ENCODE assay signal across 9 cellular contexts in the genomic region with DNA sequence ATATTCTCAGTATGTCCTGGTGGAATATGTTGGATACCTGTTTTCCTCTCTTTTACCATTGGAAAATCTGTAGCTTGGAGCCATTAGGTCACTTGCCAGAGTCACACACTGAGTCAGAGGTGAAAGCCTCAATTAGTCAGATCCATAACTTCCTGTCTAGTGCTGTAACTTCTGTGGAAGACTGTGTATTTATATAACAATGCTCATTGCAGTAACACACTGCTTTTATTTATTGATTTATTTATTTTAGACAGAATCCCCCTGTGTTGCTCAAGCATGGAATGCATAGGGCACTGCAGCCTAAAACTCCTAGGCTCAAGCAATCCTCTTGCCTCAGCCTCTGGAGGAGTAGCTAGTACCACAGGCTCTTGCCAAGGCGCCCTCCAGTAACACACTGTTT. TPM values are rescaled to one million over a fixed set of nuclear protein-coding genes. Genes with fewer than 3 reads are reported as not detected.
A peak's percentile ranks its signal among the peaks of the same experiment; 100 is the strongest.
DNase-seq lines count a peak whose midpoint lies in the region; ATAC-seq and TF ChIP-seq lines count a peak whose summit lies in the region.
"Had no signal": no experiment of that assay in that cellular context is flagged by ENCODE, and none has a peak within 500 bp of the region (broad histone marks: within the 10 kb centered on the region; RNA-seq: fewer than 3 reads in every experiment).

No MANE protein-coding gene starts in this region.

- H3K27me3 ChIP-seq in mammary epithelial cell (ENCODE audit: insufficient read depth, low read length): no peaks in the 10 kb centered on the region
- no peaks in the 10 kb centered on the region for H3K27me3 ChIP-seq in mesendoderm (ENCODE audit: insufficient read depth, low read length, poor library complexity)
- H3K27me3 ChIP-seq: upper lobe of left lung had no signal

- peak overlapping the region; percentile 91 for H3K4me2 ChIP-seq in mammary epithelial cell (ENCODE audit: insufficient read depth, low read depth, low read length)
- peak overlapping the region; percentile 9 for H3K4me2 ChIP-seq in mesendoderm (ENCODE audit: low read length)

- H2AK5ac ChIP-seq in mesendoderm (ENCODE audit: low read length): no peak overlapping the region

- H3K4me3 ChIP-seq in mammary epithelial cell (replicated peaks in 1 of 3; ENCODE audit: insufficient read depth in 1 of 3, low read depth in 2 of 3, low read length in 3 of 3): peak overlapping the region in 2 of 3 experiments; percentile 14 to 31
- no peak overlapping the region for H3K4me3 ChIP-seq in mesendoderm (ENCODE audit: low read length)

- H3K56ac ChIP-seq in mesendoderm (ENCODE audit: low read length): no peak overlapping the region

- in situ Hi-C loops in ACHN (cut with HindIII; ENCODE audit: low pct_ligation_motif_present, low pct_unique_long_range_greater_than_20kb, low sequenced_read_pairs) (no loop called here), mammary epithelial cell (cut with MboI; ENCODE audit: low sequenced_read_pairs in 2 of 2) (no loop called here)

- intact Hi-C loops in mammary epithelial cell (cut with micrococcal nuclease): loop anchor here (5.0 kb wide), 2 partner anchors 58 to 157 kb away; no protein-coding TSS in a partner anchor

- DNase-seq in ACHN: peak; percentile 68
- peak; percentile 82 for DNase-seq in HT1080 (ENCODE audit: low read depth)
- peak; percentile 70 for DNase-seq in mammary epithelial cell
- no peak for DNase-seq in mesendoderm
- no peak for DNase-seq in NCI-H524 (lab: John Stamatoyannopoulos, UW)
- no peak for DNase-seq in NCI-H2107 treated with DMSO at 0.1 percent for 48 hours (lab: John Stamatoyannopoulos, UW; ENCODE audit: unreplicated experiment)
- DNase-seq: upper lobe of left lung had no signal

- H3K36me3 ChIP-seq in mammary epithelial cell (ENCODE audit: insufficient read depth, low read length) (no peaks in the 10 kb centered on the region), mesendoderm (ENCODE audit: control insufficient read depth, insufficient read depth, low read length) (no peaks in the 10 kb centered on the region)
- H3K36me3 ChIP-seq: upper lobe of left lung had no signal

- H2BK120ac ChIP-seq in mesendoderm (ENCODE audit: low read depth, low read length): no peak overlapping the region

- BruUV-seq in mammary epithelial cell (replicated peaks; lab: Mats Ljungman, UMichigan): TSS peak; percentile 29

- H3K4me1 ChIP-seq in mammary epithelial cell (ENCODE audit: insufficient read depth, low read length) (peaks cover 44% of the 10 kb centered on the region), mesendoderm (ENCODE audit: control insufficient read depth, low read depth, low read length) (peaks cover 5% of the 10 kb centered on the region)

- no peak overlapping the region for H2BK5ac ChIP-seq in mesendoderm (ENCODE audit: low read length)

- no peak for ATAC-seq in GM21528 (IDR thresholded peaks at IDR 0.05; ENCODE audit: low FRiP score, unreplicated experiment)
- ATAC-seq in HG02870 (IDR thresholded peaks at IDR 0.05; ENCODE audit: unreplicated experiment): no peak

- dilution Hi-C loops in mammary epithelial cell (cut with HindIII; ENCODE audit: low sequenced_read_pairs): no loop called here

- no peak overlapping the region for H3K18ac ChIP-seq in mesendoderm (ENCODE audit: low read length)

- H3K4ac ChIP-seq in mesendoderm (ENCODE audit: low read depth, low read length): no peak overlapping the region

- no peak overlapping the region for H3K23ac ChIP-seq in mesendoderm (ENCODE audit: low read length)

- no peaks in the 10 kb centered on the region for H4K20me1 ChIP-seq in mammary epithelial cell (ENCODE audit: insufficient read depth, low read length)

- H3K79me1 ChIP-seq in mesendoderm (ENCODE audit: low read length): peaks cover 4% of the 10 kb centered on the region

- WGBS in mammary epithelial cell (ENCODE audit: low coverage, missing lambda C conversion rate): 100% methylated on average over 1 of the region's 1 CpG
- WGBS in mesendoderm (ENCODE audit: extremely low coverage, insufficient coverage, low lambda C conversion rate): no CpG with 5 or more reads among the region's 1 CpG

- H3K9ac ChIP-seq in mammary epithelial cell (ENCODE audit: insufficient read depth, low read length) (no peak overlapping the region), mesendoderm (ENCODE audit: low read length) (peak overlapping the region; percentile 33)

- H3K79me2 ChIP-seq in mammary epithelial cell (ENCODE audit: insufficient read depth, low read length) (peaks cover 31% of the 10 kb centered on the region), mesendoderm (ENCODE audit: control insufficient read depth, insufficient read depth, low read length) (peaks cover 5% of the 10 kb centered on the region)

- no peak overlapping the region for H4K5ac ChIP-seq in mesendoderm (ENCODE audit: low read length)

- H3K9me3 ChIP-seq in mammary epithelial cell (replicated peaks; ENCODE audit: insufficient read depth, low read length): no peaks in the 10 kb centered on the region
- H3K9me3 ChIP-seq: upper lobe of left lung had no signal

- H4K8ac ChIP-seq in mesendoderm (ENCODE audit: low read depth, low read length): no peak overlapping the region

- H2BK15ac ChIP-seq in mesendoderm (replicated peaks; ENCODE audit: low read depth): no peak overlapping the region

- H3K27ac ChIP-seq in mammary epithelial cell (ENCODE audit: insufficient read depth, low read depth, low read length): peak overlapping the region; percentile 60
- no peak overlapping the region for H3K27ac ChIP-seq in mesendoderm (ENCODE audit: low read depth, low read length)

- TF ChIP-seq CTCF in mammary epithelial cell (conservative IDR thresholded peaks at IDR 0.05 in 1 of 2, IDR thresholded peaks at IDR 0.05 in 1 of 2; ENCODE audit: extremely low read depth in 1 of 2, insufficient read depth in 1 of 2, low read depth in 1 of 2, low read length in 2 of 2): no peak

- H2AFZ ChIP-seq in mammary epithelial cell (ENCODE audit: low read depth, low read length): peak overlapping the region; percentile 79

- CTCF ChIA-PET in mammary epithelial cell (lab: Charles Lee; ENCODE audit: low non-redundant PET): no interaction called here

RNA-seq across cellular contexts. Expression of gene DOCK7, which starts 1.3 kb away (rescaled TPM):
- 47.4 and 53.4 TPM in 2 replicates for total RNA-seq in HT1080 (2014; rRNA removed; shearing (Covaris generic))
- 19.6 and 35.1 TPM in 2 replicates for polyA plus RNA-seq in HT1080 (2015; cell fraction: cytosol; rRNA removed)
- 55.6 and 66.4 TPM in 2 replicates for polyA plus RNA-seq in HT1080 (2015; cell fraction: nucleus; rRNA removed)
- total RNA-seq in mammary epithelial cell: 10 to 100 TPM; 76.2 to 83.9 TPM
- 25.9 TPM for polyA plus RNA-seq in mammary epithelial cell
- 114 TPM for polyA minus RNA-seq in mammary epithelial cell
- polyA plus RNA-seq in mesendoderm (2013, experiment 1 of 2): 20.9 TPM
- 17.9 TPM for polyA plus RNA-seq in mesendoderm (2013, experiment 2 of 2)

Comparison
In these comparisons a context has a peak if more than half of its experiments do, and no peak if none do; other contexts are left out.
1. DNase-seq: peak in ACHN (single experiment), HT1080 (single experiment) and mammary epithelial cell (single experiment); none in mesendoderm (single experiment), NCI-H524 (0 of 2) and NCI-H2107 treated with DMSO at 0.1 percent for 48 hours (single experiment).